Comparison of ENCODE assay signal across 14 cellular contexts in the genomic region with DNA sequence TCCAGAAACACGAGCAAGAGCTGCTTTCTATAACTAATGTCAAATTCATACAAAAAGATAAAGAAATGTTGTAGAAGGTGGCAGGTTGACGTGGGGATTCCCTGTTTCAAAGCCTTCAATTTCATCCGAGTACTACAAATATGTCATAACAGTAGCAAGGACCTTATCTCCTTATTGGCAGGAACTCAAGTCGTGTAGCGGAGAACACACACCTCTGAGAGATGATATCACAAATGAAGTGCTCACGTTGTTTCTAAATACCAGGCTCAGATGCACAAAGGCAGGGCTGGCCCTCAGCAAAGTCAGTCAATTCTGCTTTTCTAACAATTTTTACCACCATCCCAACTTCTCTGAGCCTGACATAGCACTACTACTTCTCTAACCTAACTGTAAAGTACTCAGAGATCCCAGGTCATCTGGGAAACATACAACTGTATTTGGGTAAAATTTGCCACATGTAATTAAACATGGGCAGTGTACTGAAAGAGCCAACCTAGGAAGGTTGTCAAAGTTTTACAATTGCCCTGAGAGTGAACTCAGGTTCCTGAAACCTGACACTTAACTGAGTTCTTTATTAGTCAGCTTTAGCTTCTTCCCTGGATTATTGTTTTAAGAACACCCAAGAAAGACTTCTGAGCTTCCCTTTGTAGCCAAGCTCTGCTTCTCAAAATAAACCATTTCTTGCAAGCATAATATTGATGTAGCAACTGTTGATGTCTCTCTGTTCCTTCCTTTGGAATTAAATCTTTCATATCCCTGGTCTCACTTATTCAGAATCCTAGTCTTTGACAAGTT.
A peak's percentile ranks its signal among the peaks of the same experiment; 100 is the strongest.
DNase-seq lines count a peak whose midpoint lies in the region; ATAC-seq and TF ChIP-seq lines count a peak whose summit lies in the region.
"Had no signal": no experiment of that assay in that cellular context is flagged by ENCODE, and none has a peak within 500 bp of the region (broad histone marks: within the 10 kb centered on the region; RNA-seq: fewer than 3 reads in every experiment).

No MANE protein-coding gene starts in this region.

- CTCF ChIA-PET in HEK293T (lab: Yijun Ruan, JAX): no interaction called here

- 21% methylated on average over 6 of the region's 6 CpGs for WGBS in prostate gland

- no peak for TF ChIP-seq POLR2A in prostate gland (IDR thresholded peaks at IDR 0.05)

- no peaks in the 10 kb centered on the region for H3K36me3 ChIP-seq in prostate gland
- H3K36me3 ChIP-seq: gastrocnemius medialis, ovary had no signal

- no peaks in the 10 kb centered on the region for H3K27me3 ChIP-seq in prostate gland (replicated peaks; ENCODE audit: insufficient read depth)
- H3K27me3 ChIP-seq: gastrocnemius medialis, ovary had no signal

- intact Hi-C loops in prostate gland (cut with DNase I): loop anchor here (10.0 kb wide), 1 partner anchor 874 kb away; no protein-coding TSS in a partner anchor

- H3K4me3 ChIP-seq in foreskin fibroblast (ENCODE audit: low read depth in 1 of 2, low read length in 2 of 2) (no peak overlapping the region), prostate gland (no peak overlapping the region)
- H3K4me3 ChIP-seq: gastrocnemius medialis, ovary had no signal

- TF ChIP-seq CTCF in foreskin fibroblast (IDR thresholded peaks at IDR 0.05; ENCODE audit: low read depth, low read length) (no peak), prostate gland (IDR thresholded peaks at IDR 0.05) (no peak)

- no peaks in the 10 kb centered on the region for H3K9me3 ChIP-seq in prostate gland
- H3K9me3 ChIP-seq: gastrocnemius medialis, ovary had no signal

- H3K27ac ChIP-seq in prostate gland: peak overlapping the region in 1 of 2 donors; percentile 6
- H3K27ac ChIP-seq: gastrocnemius medialis, ovary had no signal

- H3K4me1 ChIP-seq in prostate gland (replicated peaks): no peaks in the 10 kb centered on the region
- H3K4me1 ChIP-seq: gastrocnemius medialis had no signal

- DNase-seq in HEK293T (ENCODE audit: extremely low spot score) (peak; percentile 20), amniotic epithelial cell (ENCODE audit: low read depth) (peak; percentile 77), foreskin fibroblast (peak; percentile 61 to 76), prostate gland (ENCODE audit: low spot score) (peak; percentile 11), DMS79 (lab: John Stamatoyannopoulos, UW) (no peak), NCI-H510A (lab: John Stamatoyannopoulos, UW) (no peak)
- no peak for DNase-seq in activated CD4-positive, alpha-beta T cell treated with anti-CD3 and anti-CD28 coated beads for 4 hours
- DNase-seq: activated CD4-positive, alpha-beta T cell treated with anti-CD3 and anti-CD28 coated beads, Interleukin-2, amount 10 ng/mL, durations not matched to agents 7 days and 5 days; cerebellar nuclear complex; gastrocnemius medialis; OCI-M1; ovary; T-helper 17 cell had no signal

- POLR2A ChIA-PET in HEK293T (lab: Yijun Ruan, JAX): no interaction called here

- ATAC-seq in HG03045 (IDR thresholded peaks at IDR 0.05; ENCODE audit: unreplicated experiment): no peak
- ATAC-seq: gastrocnemius medialis, T-helper 17 cell had no signal

TF ChIP-seq in HEK293T, 16 proteins besides CTCF, POLR2A, EP300 and RAD21:
- TF ChIP-seq NFRKB (IDR thresholded peaks at IDR 0.05) (no peak), ARNT (IDR thresholded peaks at IDR 0.05) (no peak), L3MBTL2 (conservative IDR thresholded peaks at IDR 0.05) (no peak), FOXM1 (IDR thresholded peaks at IDR 0.05; ENCODE audit: borderline replicate concordance) (no peak), LEF1 (IDR thresholded peaks at IDR 0.05; ENCODE audit: borderline replicate concordance) (no peak), HDGF (IDR thresholded peaks at IDR 0.05; ENCODE audit: borderline replicate concordance) (no peak), BHLHE40 (IDR thresholded peaks at IDR 0.05; ENCODE audit: borderline replicate concordance) (no peak), SUZ12 (IDR thresholded peaks at IDR 0.05) (no peak), SP1 (IDR thresholded peaks at IDR 0.05) (no peak), TARDBP (IDR thresholded peaks at IDR 0.05) (no peak), CTBP1 (IDR thresholded peaks at IDR 0.05; ENCODE audit: borderline replicate concordance) (no peak), ELF4 (IDR thresholded peaks at IDR 0.05) (no peak), FOXK2 (IDR thresholded peaks at IDR 0.05) (no peak), FOXA1 (IDR thresholded peaks at IDR 0.05) (no peak), ZNF384 (IDR thresholded peaks at IDR 0.05) (no peak)
- TF ChIP-seq, protein P1, sequence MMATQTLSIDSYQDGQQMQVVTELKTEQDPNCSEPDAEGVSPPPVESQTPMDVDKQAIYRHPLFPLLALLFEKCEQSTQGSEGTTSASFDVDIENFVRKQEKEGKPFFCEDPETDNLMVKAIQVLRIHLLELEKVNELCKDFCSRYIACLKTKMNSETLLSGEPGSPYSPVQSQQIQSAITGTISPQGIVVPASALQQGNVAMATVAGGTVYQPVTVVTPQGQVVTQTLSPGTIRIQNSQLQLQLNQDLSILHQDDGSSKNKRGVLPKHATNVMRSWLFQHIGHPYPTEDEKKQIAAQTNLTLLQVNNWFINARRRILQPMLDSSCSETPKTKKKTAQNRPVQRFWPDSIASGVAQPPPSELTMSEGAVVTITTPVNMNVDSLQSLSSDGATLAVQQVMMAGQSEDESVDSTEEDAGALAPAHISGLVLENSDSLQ (IDR thresholded peaks at IDR 0.05): no peak
TF ChIP-seq in HEK293T: peak in this region for 0.

Comparison
In these comparisons a context has a peak if more than half of its experiments do, and no peak if none do; other contexts are left out.
1. DNase-seq: peak in HEK293T (single experiment), amniotic epithelial cell (single experiment), foreskin fibroblast (2 of 2) and prostate gland (single experiment); none in DMS79 (single experiment), NCI-H510A (single experiment) and activated CD4-positive, alpha-beta T cell treated with anti-CD3 and anti-CD28 coated beads for 4 hours (0 of 2).